In the genomic region with DNA sequence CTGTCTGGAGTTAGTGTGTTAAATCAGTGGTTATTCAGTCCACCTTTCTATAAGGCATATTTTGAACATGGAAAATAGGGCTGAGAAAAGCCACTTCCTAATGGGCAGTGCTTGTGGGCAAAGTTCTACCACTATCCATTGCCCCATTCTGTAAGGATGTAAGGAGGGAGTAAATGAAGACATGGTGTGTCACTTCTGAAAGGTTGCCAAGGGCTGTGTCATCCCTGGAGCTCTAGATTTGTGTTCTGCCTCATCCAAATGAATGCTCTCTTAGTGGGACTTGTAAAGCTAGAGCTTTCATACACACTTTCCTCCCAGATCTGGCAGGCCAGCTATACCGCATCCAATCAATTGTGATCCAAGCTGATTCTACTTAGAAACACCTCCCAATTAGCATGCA, we compare ENCODE assay signal across 16 cellular contexts.
DNase-seq lines count a peak whose midpoint lies in the region; ATAC-seq and TF ChIP-seq lines count a peak whose summit lies in the region.
"Had no signal": no experiment of that assay in that cellular context is flagged by ENCODE, and none has a peak within 500 bp of the region (broad histone marks: within the 10 kb centered on the region; RNA-seq: fewer than 3 reads in every experiment).

No MANE protein-coding gene starts in this region.

- H3K4me1 ChIP-seq in psoas muscle: peaks cover 14% of the 10 kb centered on the region
- H3K4me1 ChIP-seq in sigmoid colon: no peaks in the 10 kb centered on the region
- H3K4me1 ChIP-seq: pancreas had no signal

- H3K27ac Mint-ChIP-seq in WTC11: no peak overlapping the region
- H3K27ac Mint-ChIP-seq: brain; CD8-positive, alpha-beta T cell; mesothelial cell of epicardium; stimulated activated naive B cell treated with anti-CD40 and anti-IgM and Interleukin-4, amounts not matched to agents 10 μg/mL and 1 μg/mL and 100 μg/mL, for 72 hours had no signal

- no peak overlapping the region for H3K4me3 Mint-ChIP-seq in WTC11
- H3K4me3 Mint-ChIP-seq: brain; CD8-positive, alpha-beta T cell; mesothelial cell of epicardium; stimulated activated naive B cell treated with anti-CD40 and anti-IgM and Interleukin-4, amounts not matched to agents 10 μg/mL and 1 μg/mL and 100 μg/mL, for 72 hours had no signal

- WGBS in psoas muscle, 3 donors: 82 to 85% (median 84%) methylated on average over 1 of the region's 1 CpG
- 90 to 97% methylated on average over 1 of the region's 1 CpG for WGBS in sigmoid colon, 2 donors

- TF ChIP-seq CTCF in epithelial cell of esophagus (IDR thresholded peaks at IDR 0.05; ENCODE audit: insufficient read depth, low read depth, low read length, missing control alignments): no peak
- TF ChIP-seq CTCF in psoas muscle (IDR thresholded peaks at IDR 0.05): no peak
- no peak for TF ChIP-seq CTCF in WTC11 (IDR thresholded peaks at IDR 0.05)
- TF ChIP-seq CTCF in sigmoid colon (IDR thresholded peaks at IDR 0.05): no peak

- H3K27ac ChIP-seq in psoas muscle (peak overlapping the region; percentile 7), sigmoid colon (no peak overlapping the region)
- H3K27ac ChIP-seq: pancreas had no signal

- intact Hi-C loops in psoas muscle (cut with DNase I) (no loop called here), sigmoid colon (cut with DNase I) (no loop called here)

- TF ChIP-seq EP300 in sigmoid colon (IDR thresholded peaks at IDR 0.05): no peak

- CTCF ChIA-PET in WTC11 (lab: Charles Lee): interaction anchor here (1.1 kb wide), 1 partner anchor 121 kb away, joined by 3 read pairs; no protein-coding TSS in a partner anchor

- H3K4me3 ChIP-seq in epithelial cell of esophagus (ENCODE audit: low read length): no peak overlapping the region
- no peak overlapping the region for H3K4me3 ChIP-seq in psoas muscle
- no peak overlapping the region for H3K4me3 ChIP-seq in sigmoid colon
- H3K4me3 ChIP-seq: pancreas had no signal

- H3K27me3 ChIP-seq in psoas muscle (ENCODE audit: insufficient read depth in 3 of 3, low read length in 2 of 3): no peaks in the 10 kb centered on the region
- no peaks in the 10 kb centered on the region for H3K27me3 ChIP-seq in sigmoid colon
- H3K27me3 ChIP-seq: pancreas had no signal

- no peaks in the 10 kb centered on the region; the same call in 1 of the 2 replicates for H3K27me3 Mint-ChIP-seq in WTC11 (ENCODE audit: low read depth)
- H3K27me3 Mint-ChIP-seq: stimulated activated naive B cell treated with anti-CD40 and anti-IgM and Interleukin-4, amounts not matched to agents 10 μg/mL and 1 μg/mL and 100 μg/mL, for 72 hours had no signal

- peaks cover 9% of the 10 kb centered on the region for H3K9me3 Mint-ChIP-seq in WTC11
- H3K9me3 Mint-ChIP-seq: CD8-positive, alpha-beta T cell; mesothelial cell of epicardium had no signal

- H3K9me3 ChIP-seq in psoas muscle: no peaks in the 10 kb centered on the region
- no peaks in the 10 kb centered on the region for H3K9me3 ChIP-seq in sigmoid colon
- H3K9me3 ChIP-seq: pancreas had no signal

- peak; percentile 45 to 68 (median 58) for ATAC-seq in psoas muscle
- no peak for ATAC-seq in GM18861 (IDR thresholded peaks at IDR 0.05; ENCODE audit: unreplicated experiment)
- ATAC-seq in WTC11: no peak
- ATAC-seq: CD8-positive, alpha-beta T cell; pancreas; stimulated activated naive B cell treated with anti-CD40 and anti-IgM and Interleukin-4, amounts not matched to agents 10 μg/mL and 1 μg/mL and 100 μg/mL, for 72 hours had no signal

- peak; percentile 91 for DNase-seq in EL
- DNase-seq in NCI-H446 treated with DMSO at 0.1 percent for 48 hours (lab: John Stamatoyannopoulos, UW): peak; percentile 22
- peak; percentile 94 for DNase-seq in epithelial cell of esophagus (ENCODE audit: low read depth)
- DNase-seq in psoas muscle: peak in 1 of 2 donors; percentile 24
- DNase-seq in activated CD4-positive, alpha-beta T cell treated with anti-CD3 and anti-CD28 coated beads, Interleukin-2, amount 50 U/mL, for 4 hours: no peak
- DNase-seq in WTC11 (ENCODE audit: low spot score): no peak
- no peak for DNase-seq in sigmoid colon
- DNase-seq: activated CD4-positive, CD25-positive, alpha-beta regulatory T cell treated with anti-CD3 and anti-CD28 coated beads, Interleukin-2, amount 50 U/mL, for 72 hours; CD8-positive, alpha-beta T cell; NCI-H1436 treated with DMSO at 0.1 percent for 48 hours; NCI-H748 treated with DMSO at 0.1 percent for 48 hours; pancreas; stimulated activated naive B cell treated with anti-CD40 and anti-IgM and Interleukin-4, amounts not matched to agents 10 μg/mL and 1 μg/mL and 100 μg/mL, for 72 hours had no signal

- no peaks in the 10 kb centered on the region for H3K36me3 Mint-ChIP-seq in WTC11
- H3K36me3 Mint-ChIP-seq: brain; CD8-positive, alpha-beta T cell; mesothelial cell of epicardium; stimulated activated naive B cell treated with anti-CD40 and anti-IgM and Interleukin-4, amounts not matched to agents 10 μg/mL and 1 μg/mL and 100 μg/mL, for 72 hours had no signal

- POLR2A ChIA-PET in WTC11 (lab: Charles Lee): no interaction called here

- peaks cover 12% of the 10 kb centered on the region for H3K4me1 Mint-ChIP-seq in WTC11
- H3K4me1 Mint-ChIP-seq: mesothelial cell of epicardium had no signal

- TF ChIP-seq POLR2A in sigmoid colon (IDR thresholded peaks at IDR 0.05): no peak

- H3K36me3 ChIP-seq in psoas muscle (ENCODE audit: insufficient read depth in 1 of 2, low read depth in 1 of 2): no peaks in the 10 kb centered on the region
- H3K36me3 ChIP-seq in sigmoid colon: no peaks in the 10 kb centered on the region
- H3K36me3 ChIP-seq: pancreas had no signal

TF ChIP-seq in WTC11, 78 proteins besides CTCF, POLR2A, EP300 and RAD21:
- no peak for TF ChIP-seq RORB (CRISPR knock-in tag; IDR thresholded peaks at IDR 0.05)
- TF ChIP-seq, protein P1, sequence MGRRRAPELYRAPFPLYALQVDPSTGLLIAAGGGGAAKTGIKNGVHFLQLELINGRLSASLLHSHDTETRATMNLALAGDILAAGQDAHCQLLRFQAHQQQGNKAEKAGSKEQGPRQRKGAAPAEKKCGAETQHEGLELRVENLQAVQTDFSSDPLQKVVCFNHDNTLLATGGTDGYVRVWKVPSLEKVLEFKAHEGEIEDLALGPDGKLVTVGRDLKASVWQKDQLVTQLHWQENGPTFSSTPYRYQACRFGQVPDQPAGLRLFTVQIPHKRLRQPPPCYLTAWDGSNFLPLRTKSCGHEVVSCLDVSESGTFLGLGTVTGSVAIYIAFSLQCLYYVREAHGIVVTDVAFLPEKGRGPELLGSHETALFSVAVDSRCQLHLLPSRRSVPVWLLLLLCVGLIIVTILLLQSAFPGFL (CRISPR knock-in tag; IDR thresholded peaks at IDR 0.05; ENCODE audit: borderline replicate concordance): no peak
- TF ChIP-seq, protein P2, sequence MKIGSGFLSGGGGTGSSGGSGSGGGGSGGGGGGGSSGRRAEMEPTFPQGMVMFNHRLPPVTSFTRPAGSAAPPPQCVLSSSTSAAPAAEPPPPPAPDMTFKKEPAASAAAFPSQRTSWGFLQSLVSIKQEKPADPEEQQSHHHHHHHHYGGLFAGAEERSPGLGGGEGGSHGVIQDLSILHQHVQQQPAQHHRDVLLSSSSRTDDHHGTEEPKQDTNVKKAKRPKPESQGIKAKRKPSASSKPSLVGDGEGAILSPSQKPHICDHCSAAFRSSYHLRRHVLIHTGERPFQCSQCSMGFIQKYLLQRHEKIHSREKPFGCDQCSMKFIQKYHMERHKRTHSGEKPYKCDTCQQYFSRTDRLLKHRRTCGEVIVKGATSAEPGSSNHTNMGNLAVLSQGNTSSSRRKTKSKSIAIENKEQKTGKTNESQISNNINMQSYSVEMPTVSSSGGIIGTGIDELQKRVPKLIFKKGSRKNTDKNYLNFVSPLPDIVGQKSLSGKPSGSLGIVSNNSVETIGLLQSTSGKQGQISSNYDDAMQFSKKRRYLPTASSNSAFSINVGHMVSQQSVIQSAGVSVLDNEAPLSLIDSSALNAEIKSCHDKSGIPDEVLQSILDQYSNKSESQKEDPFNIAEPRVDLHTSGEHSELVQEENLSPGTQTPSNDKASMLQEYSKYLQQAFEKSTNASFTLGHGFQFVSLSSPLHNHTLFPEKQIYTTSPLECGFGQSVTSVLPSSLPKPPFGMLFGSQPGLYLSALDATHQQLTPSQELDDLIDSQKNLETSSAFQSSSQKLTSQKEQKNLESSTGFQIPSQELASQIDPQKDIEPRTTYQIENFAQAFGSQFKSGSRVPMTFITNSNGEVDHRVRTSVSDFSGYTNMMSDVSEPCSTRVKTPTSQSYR (CRISPR knock-in tag; IDR thresholded peaks at IDR 0.05): no peak
- no peak for TF ChIP-seq ZBTB21 (CRISPR knock-in tag; IDR thresholded peaks at IDR 0.05; ENCODE audit: borderline replicate concordance)
- TF ChIP-seq, protein P3, sequence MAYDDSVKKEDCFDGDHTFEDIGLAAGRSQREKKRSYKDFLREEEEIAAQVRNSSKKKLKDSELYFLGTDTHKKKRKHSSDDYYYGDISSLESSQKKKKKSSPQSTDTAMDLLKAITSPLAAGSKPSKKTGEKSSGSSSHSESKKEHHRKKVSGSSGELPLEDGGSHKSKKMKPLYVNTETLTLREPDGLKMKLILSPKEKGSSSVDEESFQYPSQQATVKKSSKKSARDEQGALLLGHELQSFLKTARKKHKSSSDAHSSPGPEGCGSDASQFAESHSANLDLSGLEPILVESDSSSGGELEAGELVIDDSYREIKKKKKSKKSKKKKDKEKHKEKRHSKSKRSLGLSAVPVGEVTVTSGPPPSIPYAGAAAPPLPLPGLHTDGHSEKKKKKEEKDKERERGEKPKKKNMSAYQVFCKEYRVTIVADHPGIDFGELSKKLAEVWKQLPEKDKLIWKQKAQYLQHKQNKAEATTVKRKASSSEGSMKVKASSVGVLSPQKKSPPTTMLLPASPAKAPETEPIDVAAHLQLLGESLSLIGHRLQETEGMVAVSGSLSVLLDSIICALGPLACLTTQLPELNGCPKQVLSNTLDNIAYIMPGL (CRISPR knock-in tag; IDR thresholded peaks at IDR 0.05): no peak
- TF ChIP-seq, protein P4, sequence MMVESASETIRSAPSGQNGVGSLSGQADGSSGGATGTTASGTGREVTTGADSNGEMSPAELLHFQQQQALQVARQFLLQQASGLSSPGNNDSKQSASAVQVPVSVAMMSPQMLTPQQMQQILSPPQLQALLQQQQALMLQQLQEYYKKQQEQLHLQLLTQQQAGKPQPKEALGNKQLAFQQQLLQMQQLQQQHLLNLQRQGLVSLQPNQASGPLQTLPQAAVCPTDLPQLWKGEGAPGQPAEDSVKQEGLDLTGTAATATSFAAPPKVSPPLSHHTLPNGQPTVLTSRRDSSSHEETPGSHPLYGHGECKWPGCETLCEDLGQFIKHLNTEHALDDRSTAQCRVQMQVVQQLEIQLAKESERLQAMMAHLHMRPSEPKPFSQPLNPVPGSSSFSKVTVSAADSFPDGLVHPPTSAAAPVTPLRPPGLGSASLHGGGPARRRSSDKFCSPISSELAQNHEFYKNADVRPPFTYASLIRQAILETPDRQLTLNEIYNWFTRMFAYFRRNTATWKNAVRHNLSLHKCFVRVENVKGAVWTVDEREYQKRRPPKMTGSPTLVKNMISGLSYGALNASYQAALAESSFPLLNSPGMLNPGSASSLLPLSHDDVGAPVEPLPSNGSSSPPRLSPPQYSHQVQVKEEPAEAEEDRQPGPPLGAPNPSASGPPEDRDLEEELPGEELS (CRISPR knock-in tag; IDR thresholded peaks at IDR 0.05): no peak
- TF ChIP-seq SMAD3 (CRISPR knock-in tag; IDR thresholded peaks at IDR 0.05; ENCODE audit: borderline replicate concordance): no peak
- no peak for TF ChIP-seq TEAD4 (CRISPR knock-in tag; IDR thresholded peaks at IDR 0.05)

Comparison
In these comparisons a context has a peak if more than half of its experiments do, and no peak if none do; other contexts are left out.
1. DNase-seq: peak in EL (single experiment), NCI-H446 treated with DMSO at 0.1 percent for 48 hours (single experiment) and epithelial cell of esophagus (single experiment); none in activated CD4-positive, alpha-beta T cell treated with anti-CD3 and anti-CD28 coated beads, Interleukin-2, amount 50 U/mL, for 4 hours (0 of 2), WTC11 (single experiment) and sigmoid colon (single experiment).
2. ATAC-seq: peak in psoas muscle (4 of 4); none in GM18861 (single experiment) and WTC11 (single experiment).